8 cellular contexts compared by ENCODE assay signal in genomic region chr12:106841471-106842302, GRCh38.
A peak's percentile ranks its signal among the peaks of the same experiment; 100 is the strongest.
DNase-seq lines count a peak whose midpoint lies in the region; ATAC-seq and TF ChIP-seq lines count a peak whose summit lies in the region.

No MANE protein-coding gene starts in this region.

- no peak overlapping the region for H3K9ac ChIP-seq in KMS-11

- no peak overlapping the region for H3K27ac Mint-ChIP-seq in activated CD4-positive, alpha-beta T cell treated with anti-CD3 and anti-CD28 coated beads for 36 hours

- CTCF ChIA-PET in activated CD4-positive, alpha-beta T cell treated with anti-CD3 and anti-CD28 coated beads for 36 hours (lab: Charles Lee), result interaction anchor here (0.5 to 2.5 kb wide), 20 partner anchors 14 to 1427 kb away, joined by 3 to 16 read pairs (median 3); no protein-coding TSS in a partner anchor

- H3K9me3 ChIP-seq in SJSA1 (replicated peaks) (no peaks in the 10 kb centered on the region), tibial nerve (no peaks in the 10 kb centered on the region)

- 0 to 9% methylated on average over 1 of the region's 1 CpG for WGBS in tibial nerve, 2 donors

- POLR2A ChIA-PET in activated CD4-positive, alpha-beta T cell treated with anti-CD3 and anti-CD28 coated beads for 36 hours (lab: Charles Lee), result no interaction called here

- H3K27me3 Mint-ChIP-seq in activated CD4-positive, alpha-beta T cell treated with anti-CD3 and anti-CD28 coated beads for 36 hours, result no peaks in the 10 kb centered on the region

- ATAC-seq in activated CD4-positive, alpha-beta T cell treated with anti-CD3 and anti-CD28 coated beads for 36 hours, result peak; percentile 53
- no peak for ATAC-seq in GM19467 (IDR thresholded peaks at IDR 0.05; ENCODE audit: unreplicated experiment)

- H3K4me1 ChIP-seq in KMS-11 (ENCODE audit: low read depth, poor library complexity, severe bottlenecking), result peaks cover 5% of the 10 kb centered on the region
- peaks cover 25% of the 10 kb centered on the region for H3K4me1 ChIP-seq in SJSA1 (replicated peaks)
- H3K4me1 ChIP-seq in tibial nerve, result peaks cover 3 to 33% (median 15%) of the 10 kb centered on the region in 4 donors

- H3K4me1 Mint-ChIP-seq in activated CD4-positive, alpha-beta T cell treated with anti-CD3 and anti-CD28 coated beads for 36 hours, result peaks cover 13% of the 10 kb centered on the region

- no peak for TF ChIP-seq POLR2A in tibial nerve (IDR thresholded peaks at IDR 0.05)

- intact Hi-C loops in activated CD4-positive, alpha-beta T cell treated with anti-CD3 and anti-CD28 coated beads for 36 hours (cut with DNase I, micrococcal nuclease), result loop anchor here (1.0 to 5.0 kb wide), 3 partner anchors 159 to 455 kb away; no protein-coding TSS in a partner anchor

- H3K4me3 Mint-ChIP-seq in activated CD4-positive, alpha-beta T cell treated with anti-CD3 and anti-CD28 coated beads for 36 hours, result no peak overlapping the region

- DNase-seq in activated CD4-positive, alpha-beta T cell treated with anti-CD3 and anti-CD28 coated beads for 36 hours, result peak; percentile 44
- DNase-seq in activated CD4-positive, alpha-beta T cell treated with anti-CD3 and anti-CD28 coated beads for 1 hour, result no peak
- DNase-seq in SJSA1 (ENCODE audit: low read depth in 1 of 2, low spot score in 2 of 2) (peak; percentile 44 to 72), dermis blood vessel endothelial cell (peak; percentile 66), lung microvascular endothelial cell (ENCODE audit: low read depth in 2 of 2) (peak; percentile 59 to 81), tibial nerve (ENCODE audit: low spot score in 2 of 2) (peak in 1 of 2 donors; percentile 64)

- no peaks in the 10 kb centered on the region for H3K79me2 ChIP-seq in KMS-11 (ENCODE audit: insufficient read depth, low read depth)

- no peaks in the 10 kb centered on the region for H4K20me1 ChIP-seq in KMS-11 (ENCODE audit: insufficient read depth)

- H3K9me3 Mint-ChIP-seq in activated CD4-positive, alpha-beta T cell treated with anti-CD3 and anti-CD28 coated beads for 36 hours (ENCODE audit: low read depth), result no peaks in the 10 kb centered on the region

- H3K4me2 ChIP-seq in KMS-11, result no peak overlapping the region

- no peak overlapping the region for H3K27ac ChIP-seq in KMS-11
- peak overlapping the region; percentile 77 for H3K27ac ChIP-seq in SJSA1
- H3K27ac ChIP-seq in tibial nerve, result peak overlapping the region in 1 of 4 donors; percentile 11

- TF ChIP-seq CTCF in KMS-11 (conservative IDR thresholded peaks at IDR 0.05; ENCODE audit: low read depth, low read length) (peak; percentile 59), tibial nerve (IDR thresholded peaks at IDR 0.05) (peak; percentile 38 to 77 (median 54))

- no peak for TF ChIP-seq EP300 in tibial nerve (IDR thresholded peaks at IDR 0.05)

- H3K36me3 ChIP-seq in KMS-11 (ENCODE audit: insufficient read depth) (no peaks in the 10 kb centered on the region), SJSA1 (peaks cover 36% of the 10 kb centered on the region), tibial nerve (peaks cover 0 to 36% (median 0%) of the 10 kb centered on the region in 3 donors)

- H3K4me3 ChIP-seq in KMS-11 (IDR thresholded peaks at IDR 0.05; ENCODE audit: insufficient read depth, low read depth, low read length), result no peak overlapping the region
- H3K4me3 ChIP-seq in SJSA1, result no peak overlapping the region
- no peak overlapping the region for H3K4me3 ChIP-seq in tibial nerve

- H2AFZ ChIP-seq in KMS-11 (ENCODE audit: low read depth), result no peak overlapping the region

- H3K36me3 Mint-ChIP-seq in activated CD4-positive, alpha-beta T cell treated with anti-CD3 and anti-CD28 coated beads for 36 hours (ENCODE audit: low read depth), result peaks cover 2% of the 10 kb centered on the region

- H3K27me3 ChIP-seq in KMS-11 (ENCODE audit: insufficient read depth, low read depth), result no peaks in the 10 kb centered on the region
- no peaks in the 10 kb centered on the region for H3K27me3 ChIP-seq in SJSA1 (replicated peaks)
- H3K27me3 ChIP-seq in tibial nerve, result no peaks in the 10 kb centered on the region
